ENCODE assay signal across 9 cellular contexts in genomic region chr1:145215831-145216230, GRCh38. TPM values are rescaled to one million over a fixed set of nuclear protein-coding genes. Genes with fewer than 3 reads are reported as not detected.
DNase-seq lines count a peak whose midpoint lies in the region; ATAC-seq and TF ChIP-seq lines count a peak whose summit lies in the region.
"Not testable (repeated sequence)": the region's sequence is repeated elsewhere in the genome, so short reads cannot be mapped to it uniquely, and the experiment has no call there.
"Had no signal": no experiment of that assay in that cellular context is flagged by ENCODE, and none has a peak within 500 bp of the region (broad histone marks: within the 10 kb centered on the region; RNA-seq: fewer than 3 reads in every experiment).

No MANE protein-coding gene starts in this region.

- DNase-seq in Caki2 (ENCODE audit: low read depth) (peak; percentile 51), SKM-1 treated with dmso at 0.1 percent for 144 hours (lab: John Stamatoyannopoulos, UW; ENCODE audit: unreplicated experiment) (peak; percentile 37), ovary (peak; percentile 28 to 65 (median 43))
- not testable (repeated sequence) for DNase-seq in Jurkat, Clone E6-1 (ENCODE audit: low read depth, low spot score)
- peak; percentile 41 for DNase-seq in activated T-helper 2 cell treated with anti-CD3 and anti-CD28 coated beads, Interferon-gamma antibody, Interleukin-2, Interleukin-4, amounts not matched to agents 10 μg/mL and 5 μg/mL and 100 μg/mL, durations not matched to agents 14 hours and 24 hours and 36 hours (ENCODE audit: low spot score)
- peak; percentile 27 for DNase-seq in effector CD8-positive, alpha-beta T cell (lab: John Stamatoyannopoulos, UW)
- DNase-seq in stimulated activated naive CD8-positive, alpha-beta T cell treated with anti-CD3 and anti-CD28 coated beads, Interleukin-15, Interleukin-2, amounts not matched to agents 100 U/mL and 50 U/mL, for 24 hours, result peak; percentile 72

- TF ChIP-seq POLR2A in ovary (IDR thresholded peaks at IDR 0.05), result not testable (repeated sequence)

- TF ChIP-seq CTCF in ovary (IDR thresholded peaks at IDR 0.05), result not testable (repeated sequence)

- H3K9me3 ChIP-seq in iPS-18c (ENCODE audit: control insufficient read depth, insufficient read depth, low read length); ovary: not testable (repeated sequence)

- not testable (repeated sequence) for H3K27me3 Mint-ChIP-seq in activated T-helper 2 cell treated with anti-CD3 and anti-CD28 coated beads, Interferon-gamma antibody, Interleukin-2, Interleukin-4, amounts not matched to agents 10 μg/mL and 5 μg/mL and 100 μg/mL, durations not matched to agents 14 hours and 24 hours and 36 hours (ENCODE audit: low read depth)

- not testable (repeated sequence) for H3K9me3 Mint-ChIP-seq in activated T-helper 2 cell treated with anti-CD3 and anti-CD28 coated beads, Interferon-gamma antibody, Interleukin-2, Interleukin-4, amounts not matched to agents 10 μg/mL and 5 μg/mL and 100 μg/mL, durations not matched to agents 14 hours and 24 hours and 36 hours

- H3K4me1 ChIP-seq in ovary (ENCODE audit: insufficient read depth), result not testable (repeated sequence)

- peak overlapping the region; percentile 72 for H3K4me3 Mint-ChIP-seq in activated T-helper 2 cell treated with anti-CD3 and anti-CD28 coated beads, Interferon-gamma antibody, Interleukin-2, Interleukin-4, amounts not matched to agents 10 μg/mL and 5 μg/mL and 100 μg/mL, durations not matched to agents 14 hours and 24 hours and 36 hours (ENCODE audit: low read depth)

- intact Hi-C loops in activated T-helper 2 cell treated with anti-CD3 and anti-CD28 coated beads, Interferon-gamma antibody, Interleukin-2, Interleukin-4, amounts not matched to agents 10 μg/mL and 5 μg/mL and 100 μg/mL, durations not matched to agents 14 hours and 24 hours and 36 hours (cut with micrococcal nuclease); ovary (cut with DNase I): not testable (repeated sequence)

- WGBS in ovary, 3 donors, result 0 to 1% (median 0%) methylated on average over 25 to 35 of the region's 36 CpGs

- not testable (repeated sequence) for ATAC-seq in stimulated activated naive CD8-positive, alpha-beta T cell treated with anti-CD3 and anti-CD28 coated beads, Interleukin-15, Interleukin-2, amounts not matched to agents 100 U/mL and 50 U/mL, for 24 hours

- not testable (repeated sequence) for TF ChIP-seq EP300 in ovary (IDR thresholded peaks at IDR 0.05)

- H3K27ac ChIP-seq in ovary, result peak overlapping the region in 1 of 2 donors; percentile 20

- H3K36me3 Mint-ChIP-seq in activated T-helper 2 cell treated with anti-CD3 and anti-CD28 coated beads, Interferon-gamma antibody, Interleukin-2, Interleukin-4, amounts not matched to agents 10 μg/mL and 5 μg/mL and 100 μg/mL, durations not matched to agents 14 hours and 24 hours and 36 hours (ENCODE audit: low read depth), result not testable (repeated sequence)

- H3K4me1 Mint-ChIP-seq in activated T-helper 2 cell treated with anti-CD3 and anti-CD28 coated beads, Interferon-gamma antibody, Interleukin-2, Interleukin-4, amounts not matched to agents 10 μg/mL and 5 μg/mL and 100 μg/mL, durations not matched to agents 14 hours and 24 hours and 36 hours (ENCODE audit: low read depth), result not testable (repeated sequence)

- peak overlapping the region; percentile 46 for H3K4me3 ChIP-seq in Jurkat, Clone E6-1 (ENCODE audit: low read length)
- peak overlapping the region; percentile 49; the same call in 1 of the 2 replicates for H3K4me3 ChIP-seq in iPS-18c (ENCODE audit: insufficient read depth, low read depth, low read length)
- peak overlapping the region; percentile 48 for H3K4me3 ChIP-seq in ovary

- in situ Hi-C loops in Caki2 (cut with HindIII; ENCODE audit: low pct_unique_long_range_greater_than_20kb, low sequenced_read_pairs), result not testable (repeated sequence)

- peak overlapping the region; percentile 75 for H3K27ac Mint-ChIP-seq in activated T-helper 2 cell treated with anti-CD3 and anti-CD28 coated beads, Interferon-gamma antibody, Interleukin-2, Interleukin-4, amounts not matched to agents 10 μg/mL and 5 μg/mL and 100 μg/mL, durations not matched to agents 14 hours and 24 hours and 36 hours

- H3K27me3 ChIP-seq in ovary, result not testable (repeated sequence)

- H3K36me3 ChIP-seq in ovary, result not testable (repeated sequence)

RNA-seq across cellular contexts. Expression of gene PPIAL4D, which starts 26.1 kb away (rescaled TPM):
- not detected in 2 replicates for total RNA-seq in Caki2 (2014; rRNA removed; shearing (Covaris generic); ENCODE audit: low replicate concordance)
- polyA plus RNA-seq in Jurkat, Clone E6-1 (2012; ENCODE audit: insufficient read depth, insufficient read length), result 12.1 TPM
- total RNA-seq in activated T-helper 2 cell treated with anti-CD3 and anti-CD28 coated beads, Interferon-gamma antibody, Interleukin-2, Interleukin-4, amounts not matched to agents 10 μg/mL and 5 μg/mL and 100 μg/mL, durations not matched to agents 14 hours and 24 hours and 36 hours, result not detected in 2 replicates
- total RNA-seq in ovary, result not detected
- not detected for polyA plus RNA-seq in ovary
- total RNA-seq: glomerular endothelial cell had no signal
